ENCODE assay signal across 2 cellular contexts in genomic region chr9:129719135-129719534, GRCh38.
TF ChIP-seq lines count a peak whose summit lies in the region.

No MANE protein-coding gene starts in this region.

TF ChIP-seq in GM23338, 12 proteins besides CTCF, POLR2A, EP300 and RAD21 (continued from another document):
- TF ChIP-seq REST (IDR thresholded peaks at IDR 0.05; ENCODE audit: unreplicated experiment) (no peak), JUNB (IDR thresholded peaks at IDR 0.05; ENCODE audit: unreplicated experiment) (no peak), EZH2phosphoT487 (IDR thresholded peaks at IDR 0.05; ENCODE audit: unreplicated experiment) (no peak), ZNF462 (CRISPR knock-in tag; IDR thresholded peaks at IDR 0.05) (no peak), CREB1 (CRISPR knock-in tag; IDR thresholded peaks at IDR 0.05; ENCODE audit: low read depth) (no peak)

TF ChIP-seq in WTC11, 78 proteins besides CTCF, POLR2A, EP300 and RAD21 (continued from another document and continues in another):
- TF ChIP-seq FOXP4 (CRISPR knock-in tag; IDR thresholded peaks at IDR 0.05), result no peak
- peak; percentile 37; the same call in 1 of the 2 replicates for TF ChIP-seq NFYB (CRISPR knock-in tag; conservative IDR thresholded peaks at IDR 0.05; ENCODE audit: low read depth)
- no peak for TF ChIP-seq ATF3 (CRISPR knock-in tag; conservative IDR thresholded peaks at IDR 0.05)
- no peak for TF ChIP-seq ELF4 (CRISPR knock-in tag; IDR thresholded peaks at IDR 0.05; ENCODE audit: low read depth)
- no peak for TF ChIP-seq ZNF263 (CRISPR knock-in tag; IDR thresholded peaks at IDR 0.05; ENCODE audit: low read depth)
- TF ChIP-seq TCF7 (CRISPR knock-in tag; IDR thresholded peaks at IDR 0.05; ENCODE audit: low read depth), result no peak
- peak; percentile 86 for TF ChIP-seq FOXP1 (CRISPR knock-in tag; IDR thresholded peaks at IDR 0.05; ENCODE audit: borderline replicate concordance)
- no peak for TF ChIP-seq ZNF121 (CRISPR knock-in tag; IDR thresholded peaks at IDR 0.05)
- no peak for TF ChIP-seq EMX1 (CRISPR knock-in tag; IDR thresholded peaks at IDR 0.05)
- TF ChIP-seq RELA (CRISPR knock-in tag; IDR thresholded peaks at IDR 0.05; ENCODE audit: borderline replicate concordance), result peak; percentile 86; the same call in 1 of the 2 replicates
- TF ChIP-seq NR2C2 (CRISPR knock-in tag; IDR thresholded peaks at IDR 0.05), result no peak
- no peak for TF ChIP-seq SOX15 (CRISPR knock-in tag; IDR thresholded peaks at IDR 0.05)
- no peak for TF ChIP-seq IRF1 (CRISPR knock-in tag; IDR thresholded peaks at IDR 0.05)
- no peak for TF ChIP-seq E2F5 (CRISPR knock-in tag; IDR thresholded peaks at IDR 0.05)
- no peak for TF ChIP-seq GABPB1 (CRISPR knock-in tag; IDR thresholded peaks at IDR 0.05)
- TF ChIP-seq CBFB (CRISPR knock-in tag; IDR thresholded peaks at IDR 0.05; ENCODE audit: low read depth), result no peak
- TF ChIP-seq FOXK1 (CRISPR knock-in tag; IDR thresholded peaks at IDR 0.05), result 0 out of 2 replicates have a peak, but pooled peaks have one; percentile 28
- TF ChIP-seq ARID4B (CRISPR knock-in tag; IDR thresholded peaks at IDR 0.05; ENCODE audit: borderline replicate concordance), result peak; percentile 28; the same call in 1 of the 2 replicates
- TF ChIP-seq TEAD4 (CRISPR knock-in tag; IDR thresholded peaks at IDR 0.05), result no peak
- TF ChIP-seq KAT7 (CRISPR knock-in tag; IDR thresholded peaks at IDR 0.05; ENCODE audit: borderline replicate concordance), result no peak
- no peak for TF ChIP-seq GRHL2 (CRISPR knock-in tag; IDR thresholded peaks at IDR 0.05; ENCODE audit: insufficient replicate concordance, severe bottlenecking)
- no peak for TF ChIP-seq NFE2L1 (CRISPR knock-in tag; IDR thresholded peaks at IDR 0.05)
- TF ChIP-seq ZNF138 (CRISPR knock-in tag; conservative IDR thresholded peaks at IDR 0.05), result no peak
- TF ChIP-seq MXD4 (CRISPR knock-in tag; IDR thresholded peaks at IDR 0.05; ENCODE audit: borderline replicate concordance), result no peak
- TF ChIP-seq ZNF532 (CRISPR knock-in tag; IDR thresholded peaks at IDR 0.05; ENCODE audit: borderline replicate concordance), result no peak
- no peak for TF ChIP-seq PREB (CRISPR knock-in tag; IDR thresholded peaks at IDR 0.05; ENCODE audit: borderline replicate concordance)
- no peak for TF ChIP-seq NR1H2 (CRISPR knock-in tag; IDR thresholded peaks at IDR 0.05)
- no peak for TF ChIP-seq ZMAT4 (CRISPR knock-in tag; IDR thresholded peaks at IDR 0.05)
- no peak for TF ChIP-seq ZNF671 (CRISPR knock-in tag; IDR thresholded peaks at IDR 0.05)
- no peak for TF ChIP-seq ATF1 (CRISPR knock-in tag; IDR thresholded peaks at IDR 0.05)
- TF ChIP-seq JUN (CRISPR knock-in tag; IDR thresholded peaks at IDR 0.05), result no peak
- TF ChIP-seq ZNF416 (CRISPR knock-in tag; IDR thresholded peaks at IDR 0.05), result no peak
- no peak for TF ChIP-seq ZNF423 (CRISPR knock-in tag; IDR thresholded peaks at IDR 0.05)
- TF ChIP-seq ZBTB21 (CRISPR knock-in tag; IDR thresholded peaks at IDR 0.05; ENCODE audit: borderline replicate concordance), result peak; percentile 80; the same call in 1 of the 2 replicates
- TF ChIP-seq AR (CRISPR knock-in tag; IDR thresholded peaks at IDR 0.05), result no peak
- peak; percentile 93; the same call in 1 of the 2 replicates for TF ChIP-seq MAX (CRISPR knock-in tag; IDR thresholded peaks at IDR 0.05)
- TF ChIP-seq OVOL2 (CRISPR knock-in tag; IDR thresholded peaks at IDR 0.05; ENCODE audit: borderline replicate concordance), result no peak
